In genomic region chr5:24401767-24402166, GRCh38 we compare ENCODE assay signal across 16 cellular contexts.
DNase-seq lines count a peak whose midpoint lies in the region; ATAC-seq, FAIRE-seq and TF ChIP-seq lines count a peak whose summit lies in the region.
"Had no signal": no experiment of that assay in that cellular context is flagged by ENCODE, and none has a peak within 500 bp of the region (broad histone marks: within the 10 kb centered on the region; RNA-seq: fewer than 3 reads in every experiment).

No MANE protein-coding gene starts in this region.

- FAIRE-seq in bronchial epithelial cell (lab: Jason Lieb, UNC): no peak

- H3K36me3 ChIP-seq in bronchial epithelial cell (ENCODE audit: control insufficient read depth, insufficient read depth, low read length) (no peaks in the 10 kb centered on the region), trophoblast cell (ENCODE audit: control insufficient read depth in 1 of 2, insufficient read depth in 2 of 2, low read length in 2 of 2) (no peaks in the 10 kb centered on the region)
- H3K36me3 ChIP-seq: BLaER1, SJSA1, suprapubic skin had no signal

- no peak overlapping the region for H2BK12ac ChIP-seq in trophoblast cell (ENCODE audit: low read length)

- no peak overlapping the region for H3K23ac ChIP-seq in trophoblast cell (ENCODE audit: low read length)

- no CpG with 5 or more reads among the region's 3 CpGs for WGBS in trophoblast cell (ENCODE audit: extremely low coverage, insufficient coverage, insufficient read length)

- no peak for TF ChIP-seq CTCF in bronchial epithelial cell (IDR thresholded peaks at IDR 0.05; ENCODE audit: insufficient read depth, low read length, severe bottlenecking)

- H2AK5ac ChIP-seq in trophoblast cell (ENCODE audit: low read length): no peak overlapping the region

- H3K4me3 ChIP-seq in bronchial epithelial cell (ENCODE audit: low read depth, low read length): no peak overlapping the region
- no peak overlapping the region for H3K4me3 ChIP-seq in trophoblast cell (ENCODE audit: low read depth, low read length)
- H3K4me3 ChIP-seq: BLaER1, SJSA1, suprapubic skin had no signal

- no peak overlapping the region for H3K18ac ChIP-seq in trophoblast cell (ENCODE audit: low read length)

- H3K9me3 ChIP-seq in trophoblast cell (ENCODE audit: insufficient read depth, low read depth, low read length): peaks cover 3% of the 10 kb centered on the region
- H3K9me3 ChIP-seq: SJSA1 had no signal

- H3K9ac ChIP-seq in trophoblast cell (ENCODE audit: low read length): no peak overlapping the region
- H3K9ac ChIP-seq: BLaER1 had no signal

- no peak overlapping the region for H4K8ac ChIP-seq in trophoblast cell (ENCODE audit: low read depth, low read length)

- no peak overlapping the region for H3K14ac ChIP-seq in trophoblast cell (ENCODE audit: low read length)

- H3K27me3 ChIP-seq in bronchial epithelial cell (ENCODE audit: control insufficient read depth, insufficient read depth, low read length): no peaks in the 10 kb centered on the region
- no peaks in the 10 kb centered on the region for H3K27me3 ChIP-seq in trophoblast cell (ENCODE audit: insufficient read depth, low read length)
- H3K27me3 ChIP-seq: BLaER1, SJSA1, suprapubic skin had no signal

- peaks cover 13% of the 10 kb centered on the region for H3K79me1 ChIP-seq in trophoblast cell (ENCODE audit: low read length)

- H3K4me2 ChIP-seq in trophoblast cell (ENCODE audit: low read length): no peak overlapping the region
- H3K4me2 ChIP-seq: BLaER1 had no signal

- no peak for ATAC-seq in left lobe of liver
- ATAC-seq: activated T-cell treated with anti-CD3 and anti-CD28 coated beads, Interleukin-2, amount 50 U/mL, for 4 hours had no signal

- H2BK5ac ChIP-seq in trophoblast cell (ENCODE audit: low read depth, low read length, poor library complexity): no peak overlapping the region

- no peak overlapping the region for H4K91ac ChIP-seq in trophoblast cell (ENCODE audit: low read depth, low read length)

- peaks cover 2% of the 10 kb centered on the region for H3K79me2 ChIP-seq in trophoblast cell (ENCODE audit: control insufficient read depth, insufficient read depth, low read length, poor library complexity)

- no peak overlapping the region for H4K12ac ChIP-seq in trophoblast cell (ENCODE audit: low read depth, low read length)

- no peaks in the 10 kb centered on the region for H3K4me1 ChIP-seq in trophoblast cell (ENCODE audit: control insufficient read depth in 1 of 2, insufficient read depth in 2 of 2, low read length in 2 of 2)
- H3K4me1 ChIP-seq: BLaER1, SJSA1, suprapubic skin had no signal

- peak overlapping the region; percentile 51 for H2BK120ac ChIP-seq in trophoblast cell (ENCODE audit: insufficient read depth, low read length, poor library complexity)

- no peak overlapping the region for H3K4ac ChIP-seq in trophoblast cell (ENCODE audit: low read depth, low read length)

- no peak overlapping the region for H3K27ac ChIP-seq in trophoblast cell (ENCODE audit: low read depth, low read length)
- H3K27ac ChIP-seq: BLaER1, SJSA1, suprapubic skin had no signal

- H2AFZ ChIP-seq in trophoblast cell (ENCODE audit: insufficient read depth, low read length, poor library complexity): no peak overlapping the region

- DNase-seq in HT1080 (ENCODE audit: low read depth): peak; percentile 67
- DNase-seq in OCI-M1 (lab: John Stamatoyannopoulos, UW): peak; percentile 78
- peak; percentile 60 for DNase-seq in bronchial epithelial cell (ENCODE audit: low read depth)
- DNase-seq in trophoblast cell: peak in 1 of 2 donors; percentile 57
- no peak for DNase-seq in activated CD4-positive, CD25-positive, alpha-beta regulatory T cell (lab: John Stamatoyannopoulos, UW)
- no peak for DNase-seq in NOMO-1 treated with DMSO at 0.1 percent for 48 hours (lab: John Stamatoyannopoulos, UW; ENCODE audit: unreplicated experiment)
- no peak for DNase-seq in left lobe of liver (ENCODE audit: low spot score)
- DNase-seq: activated CD4-positive, alpha-beta T cell treated with anti-CD3 and anti-CD28 coated beads, Interleukin-2, amount 50 U/mL, for 4 hours; activated T-cell treated with anti-CD3 and anti-CD28 coated beads, Interleukin-2, amount 50 U/mL, for 4 hours; DMS79 treated with DMSO at 0.1 percent for 48 hours; mesendoderm; NCI-H1092; T1000 had no signal

Comparison
In these comparisons a context has a peak if more than half of its experiments do, and no peak if none do; other contexts are left out.
1. DNase-seq: peak in HT1080 (single experiment), OCI-M1 (single experiment) and bronchial epithelial cell (single experiment); none in activated CD4-positive, CD25-positive, alpha-beta regulatory T cell (0 of 4), NOMO-1 treated with DMSO at 0.1 percent for 48 hours (single experiment) and left lobe of liver (single experiment).